ENCODE assay signal across 8 cellular contexts in genomic region chr9:37120840-37121335, GRCh38. TPM values are rescaled to one million over a fixed set of nuclear protein-coding genes. Genes with fewer than 3 reads are reported as not detected.
DNase-seq lines count a peak whose midpoint lies in the region; ATAC-seq and TF ChIP-seq lines count a peak whose summit lies in the region.
"Not testable (repeated sequence)": the region's sequence is repeated elsewhere in the genome, so short reads cannot be mapped to it uniquely, and the experiment has no call there.

No MANE protein-coding gene starts in this region.

- not testable (repeated sequence) for H3K9me3 Mint-ChIP-seq in CD4-positive, alpha-beta T cell; activated naive CD4-positive, alpha-beta T cell treated with anti-CD3 and anti-CD28 coated beads, Interleukin-2, amount 50 U/mL, for 72 hours; stimulated activated naive CD8-positive, alpha-beta T cell treated with anti-CD3 and anti-CD28 coated beads, Interleukin-15, Interleukin-2, amounts not matched to agents 100 ng/mL and 50 ng/mL, for 24 hours

- H4K20me1 ChIP-seq in OCI-LY3 (ENCODE audit: insufficient read depth, low read length), result peaks cover 15% of the 10 kb centered on the region

- intact Hi-C loops in CD4-positive, alpha-beta T cell (cut with DNase I, micrococcal nuclease), result loop anchor here (1.0 to 10.0 kb wide), 4 partner anchors 25 to 356 kb away; no protein-coding TSS in a partner anchor

- peaks cover 13% of the 10 kb centered on the region for H3K4me1 ChIP-seq in OCI-LY3 (ENCODE audit: low read length)

- H3K36me3 Mint-ChIP-seq in CD4-positive, alpha-beta T cell (ENCODE audit: low read depth), result peaks cover 22% of the 10 kb centered on the region
- peaks cover 12 to 16% of the 10 kb centered on the region in 2 donors for H3K36me3 Mint-ChIP-seq in activated naive CD4-positive, alpha-beta T cell treated with anti-CD3 and anti-CD28 coated beads, Interleukin-2, amount 50 U/mL, for 72 hours
- peaks cover 27% of the 10 kb centered on the region for H3K36me3 Mint-ChIP-seq in stimulated activated naive CD8-positive, alpha-beta T cell treated with anti-CD3 and anti-CD28 coated beads, Interleukin-15, Interleukin-2, amounts not matched to agents 100 ng/mL and 50 ng/mL, for 24 hours (ENCODE audit: low read depth)

- peak overlapping the region; percentile 95 for H3K4me3 Mint-ChIP-seq in CD4-positive, alpha-beta T cell
- H3K4me3 Mint-ChIP-seq in stimulated activated naive CD8-positive, alpha-beta T cell treated with anti-CD3 and anti-CD28 coated beads, Interleukin-15, Interleukin-2, amounts not matched to agents 100 ng/mL and 50 ng/mL, for 24 hours, result peak overlapping the region; percentile 92

- not testable (repeated sequence) for DNase-seq in CD4-positive, alpha-beta T cell; activated naive CD4-positive, alpha-beta T cell treated with anti-CD3 and anti-CD28 coated beads, Interleukin-2, amount 50 U/mL, for 72 hours (ENCODE audit: low spot score in 2 of 2)
- DNase-seq in fibroblast of gingiva (ENCODE audit: low read depth) (peak; percentile 14), midbrain (lab: John Stamatoyannopoulos, UW) (peak; percentile 26)

- CTCF ChIA-PET in CD4-positive, alpha-beta T cell (lab: Charles Lee), result interaction anchor here (1.0 to 1.6 kb wide), 3 partner anchors 39 to 209 kb away, joined by 3 to 4 read pairs (median 3); no protein-coding TSS in a partner anchor

- not testable (repeated sequence) for H3K36me3 ChIP-seq in OCI-LY3 (replicated peaks; ENCODE audit: low read depth, low read length)

- TF ChIP-seq CTCF in CD4-positive, alpha-beta T cell (IDR thresholded peaks at IDR 0.05); OCI-LY3 (IDR thresholded peaks at IDR 0.05; ENCODE audit: low read depth, low read length): not testable (repeated sequence)

- H2AFZ ChIP-seq in OCI-LY3 (ENCODE audit: low read depth, low read length), result peak overlapping the region; percentile 40; the same call in 1 of the 2 replicates

- H3K27ac ChIP-seq in CD4-positive, alpha-beta T cell (ENCODE audit: low read depth, low read length), result peak overlapping the region; percentile 94
- H3K27ac ChIP-seq in OCI-LY3 (ENCODE audit: low read length), result peak overlapping the region; percentile 65

- H3K27me3 Mint-ChIP-seq in CD4-positive, alpha-beta T cell; stimulated activated naive CD8-positive, alpha-beta T cell treated with anti-CD3 and anti-CD28 coated beads, Interleukin-15, Interleukin-2, amounts not matched to agents 100 ng/mL and 50 ng/mL, for 24 hours: not testable (repeated sequence)

- peak; percentile 5 for ATAC-seq in CD4-positive, alpha-beta T cell (ENCODE audit: poor library complexity)
- ATAC-seq in GM21381 (IDR thresholded peaks at IDR 0.05; ENCODE audit: unreplicated experiment) (peak; percentile 25), HG03097 (IDR thresholded peaks at IDR 0.05; ENCODE audit: low FRiP score, unreplicated experiment) (peak; percentile 29)
- ATAC-seq in activated naive CD4-positive, alpha-beta T cell treated with anti-CD3 and anti-CD28 coated beads, Interleukin-2, amount 50 U/mL, for 72 hours, result peak; percentile 21 to 26

- peak overlapping the region; percentile 68 for H3K4me2 ChIP-seq in OCI-LY3 (ENCODE audit: low read length)

- H3K4me1 Mint-ChIP-seq in CD4-positive, alpha-beta T cell (ENCODE audit: low read depth), result peaks cover 42% of the 10 kb centered on the region
- H3K4me1 Mint-ChIP-seq in stimulated activated naive CD8-positive, alpha-beta T cell treated with anti-CD3 and anti-CD28 coated beads, Interleukin-15, Interleukin-2, amounts not matched to agents 100 ng/mL and 50 ng/mL, for 24 hours (ENCODE audit: low read depth), result peaks cover 45% of the 10 kb centered on the region

- peak overlapping the region; percentile 95 for H3K4me3 ChIP-seq in OCI-LY3 (ENCODE audit: low read length)

- POLR2A ChIA-PET in CD4-positive, alpha-beta T cell (lab: Charles Lee), result interaction anchor here (0.8 to 5.3 kb wide), 24 partner anchors 12 to 633 kb away, joined by 3 to 107 read pairs (median 4); partner anchors contain the start of genes POLR1E, TOMM5 and ZBTB5

- peak overlapping the region; percentile 92 for H3K27ac Mint-ChIP-seq in CD4-positive, alpha-beta T cell
- H3K27ac Mint-ChIP-seq in activated naive CD4-positive, alpha-beta T cell treated with anti-CD3 and anti-CD28 coated beads, Interleukin-2, amount 50 U/mL, for 72 hours, result peak overlapping the region; percentile 93 to 99
- peak overlapping the region; percentile 99 for H3K27ac Mint-ChIP-seq in stimulated activated naive CD8-positive, alpha-beta T cell treated with anti-CD3 and anti-CD28 coated beads, Interleukin-15, Interleukin-2, amounts not matched to agents 100 ng/mL and 50 ng/mL, for 24 hours

- not testable (repeated sequence) for H3K27me3 ChIP-seq in CD4-positive, alpha-beta T cell (ENCODE audit: control insufficient read depth, insufficient read depth, low read length); OCI-LY3 (ENCODE audit: low read depth, low read length)

- peaks cover 55% of the 10 kb centered on the region for H3K79me2 ChIP-seq in OCI-LY3 (ENCODE audit: low read length)

- H3K9me3 ChIP-seq in CD4-positive, alpha-beta T cell (ENCODE audit: control insufficient read depth, low read length); OCI-LY3 (ENCODE audit: insufficient read depth, low read length): not testable (repeated sequence)

- H3K9ac ChIP-seq in OCI-LY3 (ENCODE audit: low read length), result peak overlapping the region; percentile 94

RNA-seq across cellular contexts. Expression of gene ZCCHC7, which starts 0.5 kb away (rescaled TPM):
- 10 to 100 TPM; 40.7 to 41.0 TPM for total RNA-seq in CD4-positive, alpha-beta T cell
- 10 to 100 TPM; 25.1 to 29.1 TPM for total RNA-seq in activated naive CD4-positive, alpha-beta T cell treated with anti-CD3 and anti-CD28 coated beads, Interleukin-2, amount 50 U/mL, for 72 hours
